ENCODE assay signal across 1 cellular context in genomic region chr1:187476671-187477070, GRCh38.
TF ChIP-seq lines count a peak whose summit lies in the region.

No MANE protein-coding gene starts in this region.

TF ChIP-seq in SK-N-SH, 30 proteins besides CTCF, POLR2A, EP300 and RAD21 (continued from another document):
- no peak for TF ChIP-seq REST (IDR thresholded peaks at IDR 0.05; ENCODE audit: low read depth, low read length)
- no peak for TF ChIP-seq ZBTB33 (IDR thresholded peaks at IDR 0.05; ENCODE audit: borderline replicate concordance, low read depth)
- no peak for TF ChIP-seq USF2 (IDR thresholded peaks at IDR 0.05; ENCODE audit: borderline replicate concordance, low read depth, low read length)
- no peak for TF ChIP-seq SIN3A (IDR thresholded peaks at IDR 0.05; ENCODE audit: borderline replicate concordance, low read depth, low read length)
- TF ChIP-seq GABPA (IDR thresholded peaks at IDR 0.05; ENCODE audit: low read depth) = no peak
- no peak for TF ChIP-seq NFIC (IDR thresholded peaks at IDR 0.05; ENCODE audit: borderline replicate concordance)
- TF ChIP-seq JUND (IDR thresholded peaks at IDR 0.05) = no peak
- TF ChIP-seq MAX (IDR thresholded peaks at IDR 0.05; ENCODE audit: low read depth) = no peak
- no peak for TF ChIP-seq ELF1 (IDR thresholded peaks at IDR 0.05)
- TF ChIP-seq FOSL2 (IDR thresholded peaks at IDR 0.05; ENCODE audit: borderline replicate concordance, low read depth) = no peak
- no peak for TF ChIP-seq SMC3 (IDR thresholded peaks at IDR 0.05; ENCODE audit: low read depth, low read length)
